Comparison of ENCODE assay signal across 17 cellular contexts in genomic region chr13:73929287-73929932, GRCh38.
DNase-seq lines count a peak whose midpoint lies in the region; ATAC-seq and TF ChIP-seq lines count a peak whose summit lies in the region.
"Had no signal": no experiment of that assay in that cellular context is flagged by ENCODE, and none has a peak within 500 bp of the region (broad histone marks: within the 10 kb centered on the region; RNA-seq: fewer than 3 reads in every experiment).

No MANE protein-coding gene starts in this region.

- peaks cover 12% of the 10 kb centered on the region; the same call in 1 of the 2 replicates for H4K20me1 ChIP-seq in DND-41 (ENCODE audit: insufficient read depth, low read length)
- H4K20me1 ChIP-seq: BLaER1 had no signal

- no peaks in the 10 kb centered on the region for H3K4me1 ChIP-seq in DND-41 (ENCODE audit: insufficient read depth, low read length)
- H3K4me1 ChIP-seq in HEK293 (ENCODE audit: control insufficient read depth, insufficient read depth, low read length): no peaks in the 10 kb centered on the region
- H3K4me1 ChIP-seq in esophagus muscularis mucosa: no peaks in the 10 kb centered on the region
- H3K4me1 ChIP-seq: BLaER1, HAP-1 had no signal

- DNase-seq in DND-41 (no peak), natural killer cell (no peak), RPMI8226 (no peak), esophagus muscularis mucosa (ENCODE audit: extremely low spot score) (no peak), A172 (ENCODE audit: low spot score) (no peak)
- no peak for DNase-seq in central memory CD8-positive, alpha-beta T cell (ENCODE audit: low spot score in 2 of 2)
- no peak for DNase-seq in activated T-cell treated with anti-CD3 and anti-CD28 coated beads, Interleukin-2, amount 50 U/mL, for 4 hours
- DNase-seq: CD4-positive, alpha-beta memory T cell; DMS153; DMS79; GF-D8; GOT3 had no signal

- H3K4me3 Mint-ChIP-seq in central memory CD8-positive, alpha-beta T cell: no peak overlapping the region
- H3K4me3 Mint-ChIP-seq in natural killer cell: peak overlapping the region; percentile 45
- H3K4me3 Mint-ChIP-seq in activated T-cell treated with anti-CD3 and anti-CD28 coated beads, Interleukin-2, amount 50 U/mL, for 4 hours: no peak overlapping the region
- H3K4me3 Mint-ChIP-seq: CD14-positive monocyte had no signal

- 96% methylated on average over 6 of the region's 6 CpGs for WGBS in esophagus muscularis mucosa

- H3K9ac ChIP-seq in DND-41 (ENCODE audit: low read depth, low read length): no peak overlapping the region
- H3K9ac ChIP-seq: BLaER1 had no signal

- ATAC-seq in DND-41 (ENCODE audit: insufficient read depth, low read depth) (peak; percentile 37; the same call in 2 of the 3 replicates), natural killer cell (peak; percentile 44 to 72 (median 63))
- no peak for ATAC-seq in central memory CD8-positive, alpha-beta T cell (replicated peaks; ENCODE audit: extremely low read depth, poor library complexity, severe bottlenecking)
- ATAC-seq in activated T-cell treated with anti-CD3 and anti-CD28 coated beads, Interleukin-2, amount 50 U/mL, for 4 hours: no peak
- ATAC-seq: K562 had no signal

- no peak for TF ChIP-seq POLR2A in esophagus muscularis mucosa (IDR thresholded peaks at IDR 0.05; ENCODE audit: low read depth)

- peaks cover 17% of the 10 kb centered on the region for H3K36me3 Mint-ChIP-seq in central memory CD8-positive, alpha-beta T cell (ENCODE audit: insufficient read depth)
- H3K36me3 Mint-ChIP-seq in natural killer cell: no peaks in the 10 kb centered on the region
- H3K36me3 Mint-ChIP-seq in activated T-cell treated with anti-CD3 and anti-CD28 coated beads, Interleukin-2, amount 50 U/mL, for 4 hours (ENCODE audit: insufficient read depth): peaks cover 12% of the 10 kb centered on the region
- H3K36me3 Mint-ChIP-seq: CD14-positive monocyte had no signal

- intact Hi-C loops in natural killer cell (cut with micrococcal nuclease): no loop called here
- intact Hi-C loops in esophagus muscularis mucosa (cut with DNase I): no loop called here

- H3K27ac ChIP-seq in DND-41 (ENCODE audit: low read length) (no peak overlapping the region), HEK293 (ENCODE audit: extremely low read depth, low read depth, low read length) (no peak overlapping the region), esophagus muscularis mucosa (replicated peaks in 1 of 4) (no peak overlapping the region)
- H3K27ac ChIP-seq: BLaER1 had no signal

- TF ChIP-seq CTCF in DND-41 (IDR thresholded peaks at IDR 0.05; ENCODE audit: borderline replicate concordance, extremely low read depth, low read length, poor library complexity, severe bottlenecking) (no peak), HEK293 (tag by site-specific recombination; IDR thresholded peaks at IDR 0.05) (no peak), natural killer cell (IDR thresholded peaks at IDR 0.05) (no peak), esophagus muscularis mucosa (IDR thresholded peaks at IDR 0.05) (no peak)

- H3K9me3 Mint-ChIP-seq in central memory CD8-positive, alpha-beta T cell: no peaks in the 10 kb centered on the region
- H3K9me3 Mint-ChIP-seq in natural killer cell: no peaks in the 10 kb centered on the region
- no peaks in the 10 kb centered on the region for H3K9me3 Mint-ChIP-seq in activated T-cell treated with anti-CD3 and anti-CD28 coated beads, Interleukin-2, amount 50 U/mL, for 4 hours
- H3K9me3 Mint-ChIP-seq: CD4-positive, alpha-beta memory T cell had no signal

- H3K4me3 ChIP-seq in DND-41 (ENCODE audit: low read depth in 1 of 2, low read length in 2 of 2) (no peak overlapping the region), HEK293 (ENCODE audit: low read depth, low read length) (no peak overlapping the region), esophagus muscularis mucosa (no peak overlapping the region)
- H3K4me3 ChIP-seq: BLaER1, HAP-1, K562 had no signal

- CTCF ChIA-PET in HEK293 (lab: Yijun Ruan, JAX): no interaction called here

- H3K9me3 ChIP-seq in DND-41 (ENCODE audit: insufficient read depth, low read length, severe bottlenecking): no peaks in the 10 kb centered on the region
- H3K9me3 ChIP-seq in HEK293 (ENCODE audit: control insufficient read depth, insufficient read depth, low read depth, low read length): no peaks in the 10 kb centered on the region
- no peaks in the 10 kb centered on the region for H3K9me3 ChIP-seq in esophagus muscularis mucosa
- H3K9me3 ChIP-seq: BLaER1, HAP-1 had no signal

- H3K27me3 ChIP-seq in DND-41 (ENCODE audit: insufficient read depth, low read length, poor library complexity) (no peaks in the 10 kb centered on the region), esophagus muscularis mucosa (no peaks in the 10 kb centered on the region)
- H3K27me3 ChIP-seq: BLaER1 had no signal

- H3K4me2 ChIP-seq in DND-41 (ENCODE audit: insufficient read depth, low read length): no peak overlapping the region
- H3K4me2 ChIP-seq: BLaER1 had no signal

- peaks cover 62% of the 10 kb centered on the region for H3K79me2 ChIP-seq in DND-41 (ENCODE audit: insufficient read depth, low read length)

- H3K36me3 ChIP-seq in DND-41 (ENCODE audit: insufficient read depth, low read length) (peaks cover 11% of the 10 kb centered on the region; the same call in 1 of the 2 replicates), HEK293 (ENCODE audit: control insufficient read depth in 2 of 2, insufficient read depth in 1 of 2, low read length in 2 of 2) (no peaks in the 10 kb centered on the region), esophagus muscularis mucosa (no peaks in the 10 kb centered on the region)
- H3K36me3 ChIP-seq: HAP-1 had no signal

- peak overlapping the region; percentile 17 for H3K27ac Mint-ChIP-seq in central memory CD8-positive, alpha-beta T cell (ENCODE audit: low read depth)
- peak overlapping the region; percentile 17 to 54 for H3K27ac Mint-ChIP-seq in natural killer cell
- H3K27ac Mint-ChIP-seq: CD14-positive monocyte had no signal

- no peaks in the 10 kb centered on the region for H3K27me3 Mint-ChIP-seq in central memory CD8-positive, alpha-beta T cell
- H3K27me3 Mint-ChIP-seq in natural killer cell (ENCODE audit: low read depth in 2 of 2): no peaks in the 10 kb centered on the region
- no peaks in the 10 kb centered on the region for H3K27me3 Mint-ChIP-seq in activated T-cell treated with anti-CD3 and anti-CD28 coated beads, Interleukin-2, amount 50 U/mL, for 4 hours (ENCODE audit: low read depth)
- H3K27me3 Mint-ChIP-seq: CD4-positive, alpha-beta memory T cell had no signal

- POLR2A ChIA-PET in HEK293 (lab: Yijun Ruan, JAX): no interaction called here

- peaks cover 68% of the 10 kb centered on the region for H3K4me1 Mint-ChIP-seq in central memory CD8-positive, alpha-beta T cell
- peaks cover 72 to 78% of the 10 kb centered on the region in 2 donors for H3K4me1 Mint-ChIP-seq in natural killer cell
- H3K4me1 Mint-ChIP-seq in activated T-cell treated with anti-CD3 and anti-CD28 coated beads, Interleukin-2, amount 50 U/mL, for 4 hours (ENCODE audit: low read depth): peaks cover 63% of the 10 kb centered on the region
- H3K4me1 Mint-ChIP-seq: CD14-positive monocyte had no signal

- H2AFZ ChIP-seq in DND-41 (ENCODE audit: low read depth, low read length): no peak overlapping the region

- TF ChIP-seq EP300 in esophagus muscularis mucosa (IDR thresholded peaks at IDR 0.05): no peak

TF ChIP-seq in HEK293, 187 proteins besides CTCF, POLR2A, EP300 and RAD21 (continues in another document):
- no peak for TF ChIP-seq PRDM6 (tag by site-specific recombination; IDR thresholded peaks at IDR 0.05)

Comparison
In these comparisons a context has a peak if more than half of its experiments do, and no peak if none do; other contexts are left out.
1. ATAC-seq: peak in DND-41 (single experiment) and natural killer cell (3 of 3); none in central memory CD8-positive, alpha-beta T cell (single experiment) and activated T-cell treated with anti-CD3 and anti-CD28 coated beads, Interleukin-2, amount 50 U/mL, for 4 hours (0 of 2).